In the genomic region with DNA sequence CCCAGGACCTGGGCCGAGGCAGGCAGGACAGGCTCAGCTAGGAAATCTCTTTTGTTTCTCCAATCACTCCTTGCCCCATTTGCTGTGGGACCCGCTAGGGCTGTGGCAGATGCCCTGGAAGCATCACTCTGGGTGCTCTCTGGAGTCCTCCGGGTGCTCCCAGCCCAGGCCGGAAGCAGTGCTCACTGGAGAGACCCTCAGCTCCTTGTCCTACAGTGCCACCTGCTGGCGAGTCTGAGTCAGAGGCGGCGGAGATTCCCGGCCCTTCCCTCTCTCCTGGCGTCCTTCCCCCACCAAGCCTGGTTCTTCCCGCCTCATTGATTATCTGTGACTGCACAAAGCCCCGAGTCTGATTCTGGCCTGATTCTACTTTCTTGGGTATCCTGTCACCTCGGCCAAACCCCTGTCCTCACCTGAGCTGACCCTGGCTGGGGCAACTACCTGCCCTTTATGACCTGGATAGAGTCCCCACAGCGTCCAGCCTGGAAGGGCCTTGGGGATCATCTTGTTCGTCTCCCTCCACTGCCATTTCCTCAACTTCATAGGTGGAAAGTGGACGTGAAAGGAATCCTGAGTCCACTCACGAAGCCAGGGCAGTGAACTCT, we compare ENCODE assay signal across 1 cellular context.
TF ChIP-seq lines count a peak whose summit lies in the region.

No MANE protein-coding gene starts in this region.

TF ChIP-seq in HepG2, 621 proteins besides CTCF, POLR2A, EP300 and RAD21 (continued from another document and continues in another):
- TF ChIP-seq, protein P1, sequence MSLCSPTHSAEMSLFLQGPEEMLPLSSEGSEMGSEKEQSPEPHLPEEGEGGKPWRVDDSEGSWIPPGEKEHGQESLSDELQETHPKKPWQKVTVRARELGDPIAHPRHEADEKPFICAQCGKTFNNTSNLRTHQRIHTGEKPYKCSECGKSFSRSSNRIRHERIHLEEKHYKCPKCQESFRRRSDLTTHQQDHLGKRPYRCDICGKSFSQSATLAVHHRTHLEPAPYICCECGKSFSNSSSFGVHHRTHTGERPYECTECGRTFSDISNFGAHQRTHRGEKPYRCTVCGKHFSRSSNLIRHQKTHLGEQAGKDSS (CRISPR knock-in tag; IDR thresholded peaks at IDR 0.05; ENCODE audit: borderline replicate concordance, low read depth), result peak; percentile 96
- TF ChIP-seq ZNF501 (CRISPR knock-in tag; IDR thresholded peaks at IDR 0.05) (peak; percentile 49; the same call in 1 of the 2 replicates), ATF7-NPFF (CRISPR knock-in tag; IDR thresholded peaks at IDR 0.05; ENCODE audit: low read depth) (0 out of 2 replicates have a peak, but pooled peaks have one; percentile 26), ZNF781 (CRISPR knock-in tag; IDR thresholded peaks at IDR 0.05; ENCODE audit: borderline replicate concordance, not compliant biosample characterization) (no peak), ZNF30 (CRISPR knock-in tag; IDR thresholded peaks at IDR 0.05) (no peak), SALL2 (CRISPR knock-in tag; IDR thresholded peaks at IDR 0.05) (0 out of 2 replicates have a peak, but pooled peaks have one; percentile 42), STAG1 (CRISPR knock-in tag; IDR thresholded peaks at IDR 0.05) (peak; percentile 93), RFXAP (CRISPR knock-in tag; IDR thresholded peaks at IDR 0.05; ENCODE audit: borderline replicate concordance) (0 out of 2 replicates have a peak, but pooled peaks have one; percentile 32), ELF1 (CRISPR knock-in tag; IDR thresholded peaks at IDR 0.05) (peak; percentile 40; the same call in 1 of the 2 replicates), ETV5 (CRISPR knock-in tag; IDR thresholded peaks at IDR 0.05; ENCODE audit: borderline replicate concordance) (peak; percentile 85), KLF16 (CRISPR knock-in tag; IDR thresholded peaks at IDR 0.05) (no peak), ZNF263 (CRISPR knock-in tag; IDR thresholded peaks at IDR 0.05) (peak; percentile 100), ZNF678 (CRISPR knock-in tag; IDR thresholded peaks at IDR 0.05) (no peak), ZNF232 (CRISPR knock-in tag; IDR thresholded peaks at IDR 0.05; ENCODE audit: borderline replicate concordance) (0 out of 2 replicates have a peak, but pooled peaks have one; percentile 57), GABPB1 (CRISPR knock-in tag; IDR thresholded peaks at IDR 0.05) (peak; percentile 86), KDM2A (CRISPR knock-in tag; IDR thresholded peaks at IDR 0.05; ENCODE audit: borderline replicate concordance, low read depth) (peak; percentile 52; the same call in 1 of the 2 replicates), MYC (CRISPR knock-in tag; IDR thresholded peaks at IDR 0.05; ENCODE audit: borderline replicate concordance) (peak; percentile 21; the same call in 1 of the 2 replicates), SMC3 (IDR thresholded peaks at IDR 0.05; ENCODE audit: low read length) (peak; percentile 72; the same call in 1 of the 2 replicates), ZNF670 (CRISPR knock-in tag; IDR thresholded peaks at IDR 0.05; ENCODE audit: borderline replicate concordance) (no peak), GABPA (IDR thresholded peaks at IDR 0.05; ENCODE audit: low read depth, low read length) (peak; percentile 24; the same call in 1 of the 2 replicates), GABPA (CRISPR knock-in tag; IDR thresholded peaks at IDR 0.05; ENCODE audit: low read depth) (peak; percentile 76), ZFY (CRISPR knock-in tag; IDR thresholded peaks at IDR 0.05) (peak; percentile 25; the same call in 1 of the 2 replicates), ZNF143 (CRISPR knock-in tag; IDR thresholded peaks at IDR 0.05) (no peak), FOSL2 (CRISPR knock-in tag; IDR thresholded peaks at IDR 0.05) (peak; percentile 40; the same call in 1 of the 2 replicates), ZNF20 (CRISPR knock-in tag; IDR thresholded peaks at IDR 0.05) (no peak), ZBTB3 (CRISPR knock-in tag; IDR thresholded peaks at IDR 0.05; ENCODE audit: borderline replicate concordance, low read depth) (no peak), ZNF615 (CRISPR knock-in tag; IDR thresholded peaks at IDR 0.05; ENCODE audit: borderline replicate concordance) (no peak), PRPF4 (IDR thresholded peaks at IDR 0.05; ENCODE audit: low read depth, low read length, poor library complexity, severe bottlenecking) (no peak), ATAD3A (CRISPR knock-in tag; IDR thresholded peaks at IDR 0.05) (no peak)
- TF ChIP-seq, protein P2, sequence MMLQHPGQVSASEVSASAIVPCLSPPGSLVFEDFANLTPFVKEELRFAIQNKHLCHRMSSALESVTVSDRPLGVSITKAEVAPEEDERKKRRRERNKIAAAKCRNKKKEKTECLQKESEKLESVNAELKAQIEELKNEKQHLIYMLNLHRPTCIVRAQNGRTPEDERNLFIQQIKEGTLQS (CRISPR knock-in tag; IDR thresholded peaks at IDR 0.05), result no peak
- TF ChIP-seq, protein P3, sequence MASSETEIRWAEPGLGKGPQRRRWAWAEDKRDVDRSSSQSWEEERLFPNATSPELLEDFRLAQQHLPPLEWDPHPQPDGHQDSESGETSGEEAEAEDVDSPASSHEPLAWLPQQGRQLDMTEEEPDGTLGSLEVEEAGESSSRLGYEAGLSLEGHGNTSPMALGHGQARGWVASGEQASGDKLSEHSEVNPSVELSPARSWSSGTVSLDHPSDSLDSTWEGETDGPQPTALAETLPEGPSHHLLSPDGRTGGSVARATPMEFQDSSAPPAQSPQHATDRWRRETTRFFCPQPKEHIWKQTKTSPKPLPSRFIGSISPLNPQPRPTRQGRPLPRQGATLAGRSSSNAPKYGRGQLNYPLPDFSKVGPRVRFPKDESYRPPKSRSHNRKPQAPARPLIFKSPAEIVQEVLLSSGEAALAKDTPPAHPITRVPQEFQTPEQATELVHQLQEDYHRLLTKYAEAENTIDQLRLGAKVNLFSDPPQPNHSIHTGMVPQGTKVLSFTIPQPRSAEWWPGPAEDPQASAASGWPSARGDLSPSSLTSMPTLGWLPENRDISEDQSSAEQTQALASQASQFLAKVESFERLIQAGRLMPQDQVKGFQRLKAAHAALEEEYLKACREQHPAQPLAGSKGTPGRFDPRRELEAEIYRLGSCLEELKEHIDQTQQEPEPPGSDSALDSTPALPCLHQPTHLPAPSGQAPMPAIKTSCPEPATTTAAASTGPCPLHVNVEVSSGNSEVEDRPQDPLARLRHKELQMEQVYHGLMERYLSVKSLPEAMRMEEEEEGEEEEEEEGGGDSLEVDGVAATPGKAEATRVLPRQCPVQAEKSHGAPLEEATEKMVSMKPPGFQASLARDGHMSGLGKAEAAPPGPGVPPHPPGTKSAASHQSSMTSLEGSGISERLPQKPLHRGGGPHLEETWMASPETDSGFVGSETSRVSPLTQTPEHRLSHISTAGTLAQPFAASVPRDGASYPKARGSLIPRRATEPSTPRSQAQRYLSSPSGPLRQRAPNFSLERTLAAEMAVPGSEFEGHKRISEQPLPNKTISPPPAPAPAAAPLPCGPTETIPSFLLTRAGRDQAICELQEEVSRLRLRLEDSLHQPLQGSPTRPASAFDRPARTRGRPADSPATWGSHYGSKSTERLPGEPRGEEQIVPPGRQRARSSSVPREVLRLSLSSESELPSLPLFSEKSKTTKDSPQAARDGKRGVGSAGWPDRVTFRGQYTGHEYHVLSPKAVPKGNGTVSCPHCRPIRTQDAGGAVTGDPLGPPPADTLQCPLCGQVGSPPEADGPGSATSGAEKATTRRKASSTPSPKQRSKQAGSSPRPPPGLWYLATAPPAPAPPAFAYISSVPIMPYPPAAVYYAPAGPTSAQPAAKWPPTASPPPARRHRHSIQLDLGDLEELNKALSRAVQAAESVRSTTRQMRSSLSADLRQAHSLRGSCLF (CRISPR knock-in tag; IDR thresholded peaks at IDR 0.05; ENCODE audit: borderline replicate concordance), result no peak
- TF ChIP-seq, protein P4, sequence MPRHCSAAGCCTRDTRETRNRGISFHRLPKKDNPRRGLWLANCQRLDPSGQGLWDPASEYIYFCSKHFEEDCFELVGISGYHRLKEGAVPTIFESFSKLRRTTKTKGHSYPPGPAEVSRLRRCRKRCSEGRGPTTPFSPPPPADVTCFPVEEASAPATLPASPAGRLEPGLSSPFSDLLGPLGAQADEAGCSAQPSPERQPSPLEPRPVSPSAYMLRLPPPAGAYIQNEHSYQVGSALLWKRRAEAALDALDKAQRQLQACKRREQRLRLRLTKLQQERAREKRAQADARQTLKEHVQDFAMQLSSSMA (CRISPR knock-in tag; IDR thresholded peaks at IDR 0.05), result 0 out of 2 replicates have a peak, but pooled peaks have one; percentile 29
- TF ChIP-seq, protein P5, sequence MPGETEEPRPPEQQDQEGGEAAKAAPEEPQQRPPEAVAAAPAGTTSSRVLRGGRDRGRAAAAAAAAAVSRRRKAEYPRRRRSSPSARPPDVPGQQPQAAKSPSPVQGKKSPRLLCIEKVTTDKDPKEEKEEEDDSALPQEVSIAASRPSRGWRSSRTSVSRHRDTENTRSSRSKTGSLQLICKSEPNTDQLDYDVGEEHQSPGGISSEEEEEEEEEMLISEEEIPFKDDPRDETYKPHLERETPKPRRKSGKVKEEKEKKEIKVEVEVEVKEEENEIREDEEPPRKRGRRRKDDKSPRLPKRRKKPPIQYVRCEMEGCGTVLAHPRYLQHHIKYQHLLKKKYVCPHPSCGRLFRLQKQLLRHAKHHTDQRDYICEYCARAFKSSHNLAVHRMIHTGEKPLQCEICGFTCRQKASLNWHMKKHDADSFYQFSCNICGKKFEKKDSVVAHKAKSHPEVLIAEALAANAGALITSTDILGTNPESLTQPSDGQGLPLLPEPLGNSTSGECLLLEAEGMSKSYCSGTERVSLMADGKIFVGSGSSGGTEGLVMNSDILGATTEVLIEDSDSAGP (CRISPR knock-in tag; IDR thresholded peaks at IDR 0.05; ENCODE audit: borderline replicate concordance), result peak; percentile 26; the same call in 1 of the 2 replicates
- TF ChIP-seq, protein P6, sequence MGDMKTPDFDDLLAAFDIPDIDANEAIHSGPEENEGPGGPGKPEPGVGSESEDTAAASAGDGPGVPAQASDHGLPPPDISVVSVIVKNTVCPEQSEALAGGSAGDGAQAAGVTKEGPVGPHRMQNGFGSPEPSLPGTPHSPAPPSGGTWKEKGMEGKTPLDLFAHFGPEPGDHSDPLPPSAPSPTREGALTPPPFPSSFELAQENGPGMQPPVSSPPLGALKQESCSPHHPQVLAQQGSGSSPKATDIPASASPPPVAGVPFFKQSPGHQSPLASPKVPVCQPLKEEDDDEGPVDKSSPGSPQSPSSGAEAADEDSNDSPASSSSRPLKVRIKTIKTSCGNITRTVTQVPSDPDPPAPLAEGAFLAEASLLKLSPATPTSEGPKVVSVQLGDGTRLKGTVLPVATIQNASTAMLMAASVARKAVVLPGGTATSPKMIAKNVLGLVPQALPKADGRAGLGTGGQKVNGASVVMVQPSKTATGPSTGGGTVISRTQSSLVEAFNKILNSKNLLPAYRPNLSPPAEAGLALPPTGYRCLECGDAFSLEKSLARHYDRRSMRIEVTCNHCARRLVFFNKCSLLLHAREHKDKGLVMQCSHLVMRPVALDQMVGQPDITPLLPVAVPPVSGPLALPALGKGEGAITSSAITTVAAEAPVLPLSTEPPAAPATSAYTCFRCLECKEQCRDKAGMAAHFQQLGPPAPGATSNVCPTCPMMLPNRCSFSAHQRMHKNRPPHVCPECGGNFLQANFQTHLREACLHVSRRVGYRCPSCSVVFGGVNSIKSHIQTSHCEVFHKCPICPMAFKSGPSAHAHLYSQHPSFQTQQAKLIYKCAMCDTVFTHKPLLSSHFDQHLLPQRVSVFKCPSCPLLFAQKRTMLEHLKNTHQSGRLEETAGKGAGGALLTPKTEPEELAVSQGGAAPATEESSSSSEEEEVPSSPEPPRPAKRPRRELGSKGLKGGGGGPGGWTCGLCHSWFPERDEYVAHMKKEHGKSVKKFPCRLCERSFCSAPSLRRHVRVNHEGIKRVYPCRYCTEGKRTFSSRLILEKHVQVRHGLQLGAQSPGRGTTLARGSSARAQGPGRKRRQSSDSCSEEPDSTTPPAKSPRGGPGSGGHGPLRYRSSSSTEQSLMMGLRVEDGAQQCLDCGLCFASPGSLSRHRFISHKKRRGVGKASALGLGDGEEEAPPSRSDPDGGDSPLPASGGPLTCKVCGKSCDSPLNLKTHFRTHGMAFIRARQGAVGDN (CRISPR knock-in tag; IDR thresholded peaks at IDR 0.05), result peak; percentile 39
- TF ChIP-seq, protein P7, sequence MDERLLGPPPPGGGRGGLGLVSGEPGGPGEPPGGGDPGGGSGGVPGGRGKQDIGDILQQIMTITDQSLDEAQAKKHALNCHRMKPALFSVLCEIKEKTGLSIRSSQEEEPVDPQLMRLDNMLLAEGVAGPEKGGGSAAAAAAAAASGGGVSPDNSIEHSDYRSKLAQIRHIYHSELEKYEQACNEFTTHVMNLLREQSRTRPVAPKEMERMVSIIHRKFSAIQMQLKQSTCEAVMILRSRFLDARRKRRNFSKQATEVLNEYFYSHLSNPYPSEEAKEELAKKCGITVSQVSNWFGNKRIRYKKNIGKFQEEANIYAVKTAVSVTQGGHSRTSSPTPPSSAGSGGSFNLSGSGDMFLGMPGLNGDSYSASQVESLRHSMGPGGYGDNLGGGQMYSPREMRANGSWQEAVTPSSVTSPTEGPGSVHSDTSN (CRISPR knock-in tag; IDR thresholded peaks at IDR 0.05), result no peak
- TF ChIP-seq, protein P8, sequence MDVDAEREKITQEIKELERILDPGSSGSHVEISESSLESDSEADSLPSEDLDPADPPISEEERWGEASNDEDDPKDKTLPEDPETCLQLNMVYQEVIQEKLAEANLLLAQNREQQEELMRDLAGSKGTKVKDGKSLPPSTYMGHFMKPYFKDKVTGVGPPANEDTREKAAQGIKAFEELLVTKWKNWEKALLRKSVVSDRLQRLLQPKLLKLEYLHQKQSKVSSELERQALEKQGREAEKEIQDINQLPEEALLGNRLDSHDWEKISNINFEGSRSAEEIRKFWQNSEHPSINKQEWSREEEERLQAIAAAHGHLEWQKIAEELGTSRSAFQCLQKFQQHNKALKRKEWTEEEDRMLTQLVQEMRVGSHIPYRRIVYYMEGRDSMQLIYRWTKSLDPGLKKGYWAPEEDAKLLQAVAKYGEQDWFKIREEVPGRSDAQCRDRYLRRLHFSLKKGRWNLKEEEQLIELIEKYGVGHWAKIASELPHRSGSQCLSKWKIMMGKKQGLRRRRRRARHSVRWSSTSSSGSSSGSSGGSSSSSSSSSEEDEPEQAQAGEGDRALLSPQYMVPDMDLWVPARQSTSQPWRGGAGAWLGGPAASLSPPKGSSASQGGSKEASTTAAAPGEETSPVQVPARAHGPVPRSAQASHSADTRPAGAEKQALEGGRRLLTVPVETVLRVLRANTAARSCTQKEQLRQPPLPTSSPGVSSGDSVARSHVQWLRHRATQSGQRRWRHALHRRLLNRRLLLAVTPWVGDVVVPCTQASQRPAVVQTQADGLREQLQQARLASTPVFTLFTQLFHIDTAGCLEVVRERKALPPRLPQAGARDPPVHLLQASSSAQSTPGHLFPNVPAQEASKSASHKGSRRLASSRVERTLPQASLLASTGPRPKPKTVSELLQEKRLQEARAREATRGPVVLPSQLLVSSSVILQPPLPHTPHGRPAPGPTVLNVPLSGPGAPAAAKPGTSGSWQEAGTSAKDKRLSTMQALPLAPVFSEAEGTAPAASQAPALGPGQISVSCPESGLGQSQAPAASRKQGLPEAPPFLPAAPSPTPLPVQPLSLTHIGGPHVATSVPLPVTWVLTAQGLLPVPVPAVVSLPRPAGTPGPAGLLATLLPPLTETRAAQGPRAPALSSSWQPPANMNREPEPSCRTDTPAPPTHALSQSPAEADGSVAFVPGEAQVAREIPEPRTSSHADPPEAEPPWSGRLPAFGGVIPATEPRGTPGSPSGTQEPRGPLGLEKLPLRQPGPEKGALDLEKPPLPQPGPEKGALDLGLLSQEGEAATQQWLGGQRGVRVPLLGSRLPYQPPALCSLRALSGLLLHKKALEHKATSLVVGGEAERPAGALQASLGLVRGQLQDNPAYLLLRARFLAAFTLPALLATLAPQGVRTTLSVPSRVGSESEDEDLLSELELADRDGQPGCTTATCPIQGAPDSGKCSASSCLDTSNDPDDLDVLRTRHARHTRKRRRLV (CRISPR knock-in tag; IDR thresholded peaks at IDR 0.05), result no peak
